In genomic region chr6:142671791-142672190, GRCh38 we compare ENCODE assay signal across 14 cellular contexts.
DNase-seq lines count a peak whose midpoint lies in the region; ATAC-seq lines count a peak whose summit lies in the region.
"Had no signal": no experiment of that assay in that cellular context is flagged by ENCODE, and none has a peak within 500 bp of the region (broad histone marks: within the 10 kb centered on the region; RNA-seq: fewer than 3 reads in every experiment).

No MANE protein-coding gene starts in this region.

- H3K27ac Mint-ChIP-seq in memory B cell (peak overlapping the region; percentile 1), immature natural killer cell (no peak overlapping the region)
- H3K27ac Mint-ChIP-seq: nephron; T-helper 2 cell treated with Interferon-gamma antibody and Interleukin-4, amounts not matched to agents 5 μg/mL and 100 μg/mL, for 36 hours had no signal

- ATAC-seq in GM18870 (IDR thresholded peaks at IDR 0.05; ENCODE audit: unreplicated experiment), result peak; percentile 58
- peak; percentile 89 for ATAC-seq in GM21717 (IDR thresholded peaks at IDR 0.05; ENCODE audit: unreplicated experiment)
- ATAC-seq in HG03354 (IDR thresholded peaks at IDR 0.05; ENCODE audit: poor library complexity, severe bottlenecking, unreplicated experiment), result peak; percentile 86
- peak; percentile 97 for ATAC-seq in memory B cell (ENCODE audit: low read depth)
- ATAC-seq: K562 had no signal

- H3K9me3 Mint-ChIP-seq in memory B cell (peaks cover 2% of the 10 kb centered on the region), immature natural killer cell (no peaks in the 10 kb centered on the region)
- H3K9me3 Mint-ChIP-seq: T-helper 2 cell treated with Interferon-gamma antibody and Interleukin-4, amounts not matched to agents 5 μg/mL and 100 μg/mL, for 36 hours had no signal

- peak overlapping the region; percentile 48 for H3K4me3 Mint-ChIP-seq in memory B cell
- no peak overlapping the region for H3K4me3 Mint-ChIP-seq in immature natural killer cell
- H3K4me3 Mint-ChIP-seq: nephron; T-helper 2 cell treated with Interferon-gamma antibody and Interleukin-4, amounts not matched to agents 5 μg/mL and 100 μg/mL, for 36 hours had no signal

- H3K27me3 Mint-ChIP-seq in memory B cell (peaks cover 2% of the 10 kb centered on the region), immature natural killer cell (ENCODE audit: low read depth in 3 of 3) (peaks cover 0 to 6% (median 4%) of the 10 kb centered on the region in 3 donors)

- DNase-seq in memory B cell (ENCODE audit: low spot score in 2 of 2) (peak in 1 of 2 donors; percentile 16), D341Med (ENCODE audit: low spot score) (no peak), immature natural killer cell (no peak)
- no peak for DNase-seq in stimulated activated CD4-positive, alpha-beta T cell treated with anti-CD3 and anti-CD28 coated beads, Interleukin-4, amount 100 ng/mL, for 24 hours
- DNase-seq: foreskin melanocyte; HCEC 1CT; kidney glomerular epithelial cell; stimulated activated CD8-positive, alpha-beta memory T cell treated with anti-CD3 and anti-CD28 coated beads, Interleukin-4, amount 100 ng/mL, for 48 hours had no signal

- H3K36me3 Mint-ChIP-seq in memory B cell, result peaks cover 2% of the 10 kb centered on the region
- no peaks in the 10 kb centered on the region for H3K36me3 Mint-ChIP-seq in immature natural killer cell

- H3K4me1 Mint-ChIP-seq in memory B cell, result peaks cover 10% of the 10 kb centered on the region
- H3K4me1 Mint-ChIP-seq in immature natural killer cell, result peaks cover 3 to 5% of the 10 kb centered on the region in 2 donors
